Comparison of ENCODE assay signal across 8 cellular contexts in genomic region chr17:39952665-39953470, GRCh38. TPM values are rescaled to one million over a fixed set of nuclear protein-coding genes. Genes with fewer than 3 reads are reported as not detected.
DNase-seq lines count a peak whose midpoint lies in the region; ATAC-seq and TF ChIP-seq lines count a peak whose summit lies in the region.

No MANE protein-coding gene starts in this region.

- peak overlapping the region; percentile 2 for H3K27ac ChIP-seq in AG04450 (ENCODE audit: low read depth, low read length)

- no peak for TF ChIP-seq CTCF in AG04450 (IDR thresholded peaks at IDR 0.05; ENCODE audit: low read depth, low read length)
- no peak for TF ChIP-seq CTCF in choroid plexus epithelial cell (conservative IDR thresholded peaks at IDR 0.05; ENCODE audit: low read depth, low read length)

- no peaks in the 10 kb centered on the region for H3K9me3 ChIP-seq in AG04450 (ENCODE audit: control insufficient read depth, insufficient read depth, low read length)

- CTCF ChIA-PET in AG04450 (lab: Charles Lee), result interaction anchor here (0.9 kb wide), 1 partner anchor 28 kb away, joined by 9 read pairs; the partner anchor contains the start of gene PSMD3

- POLR2A ChIA-PET in AG04450 (lab: Yijun Ruan, JAX), result interaction anchor here (0.7 to 2.9 kb wide), 2 partner anchors 27 to 28 kb away, joined by 6 to 13 read pairs; partner anchors contain the start of gene PSMD3

- peaks cover 10% of the 10 kb centered on the region for H3K27me3 ChIP-seq in AG04450 (ENCODE audit: control insufficient read depth, insufficient read depth, low read length)

- ATAC-seq in GM18907 (IDR thresholded peaks at IDR 0.05; ENCODE audit: unreplicated experiment) (peak; percentile 67), HG03139 (IDR thresholded peaks at IDR 0.05; ENCODE audit: unreplicated experiment) (peak; percentile 67)

- H3K4me3 ChIP-seq in AG04450 (ENCODE audit: low read depth, low read length), result peak overlapping the region; percentile 57
- H3K4me3 ChIP-seq in choroid plexus epithelial cell (ENCODE audit: low read depth, low read length), result peak overlapping the region; percentile 48

- peak; percentile 82 for DNase-seq in AG04450 (ENCODE audit: low read depth, low spot score)
- peak; percentile 87 to 96 for DNase-seq in NCI-H446 (lab: John Stamatoyannopoulos, UW)
- peak; percentile 81 to 91 for DNase-seq in activated CD4-positive, alpha-beta T cell treated with anti-CD3 and anti-CD28 coated beads for 24 hours (ENCODE audit: low read depth in 2 of 2)
- peak; percentile 98 for DNase-seq in choroid plexus epithelial cell (ENCODE audit: low read depth)
- DNase-seq in kidney tubule cell (ENCODE audit: low spot score), result peak; percentile 96
- peak; percentile 85 to 88 for DNase-seq in stimulated activated CD4-positive, alpha-beta T cell treated with anti-CD3 and anti-CD28 coated beads, Interleukin-15, amount 100 ng/mL, for 48 hours (ENCODE audit: low read depth in 2 of 2)

RNA-seq across cellular contexts. Expression of gene GSDMA, which starts 9.9 kb away (rescaled TPM):
- polyA plus RNA-seq in AG04450 (2011; rRNA removed), result not detected in 2 replicates
- polyA minus RNA-seq in AG04450 (2011; rRNA and poly(A)+ RNA removed), result not detected in 2 replicates

RNA-seq across cellular contexts. Expression of gene LRRC3C, which starts 25.3 kb away (rescaled TPM):
- not detected in 2 replicates for polyA plus RNA-seq in AG04450 (2011; rRNA removed)
- not detected in 2 replicates for polyA minus RNA-seq in AG04450 (2011; rRNA and poly(A)+ RNA removed)

RNA-seq across cellular contexts. Expression of gene ORMDL3, which starts 25.5 kb away (rescaled TPM):
- polyA plus RNA-seq in AG04450 (2011; rRNA removed), result 45.6 and 76.0 TPM in 2 replicates
- polyA minus RNA-seq in AG04450 (2011; rRNA and poly(A)+ RNA removed), result 70.8 and 138 TPM in 2 replicates

RNA-seq across cellular contexts. Expression of gene PSMD3, which starts 27.7 kb away (rescaled TPM):
- polyA plus RNA-seq in AG04450 (2011; rRNA removed), result 62.6 and 81.6 TPM in 2 replicates
- 71.4 and 98.7 TPM in 2 replicates for polyA minus RNA-seq in AG04450 (2011; rRNA and poly(A)+ RNA removed)

RNA-seq across cellular contexts. Expression of gene GSDMB, which starts 34.4 kb away (rescaled TPM):
- polyA plus RNA-seq in AG04450 (2011; rRNA removed), result 5.0 and 5.3 TPM in 2 replicates
- polyA minus RNA-seq in AG04450 (2011; rRNA and poly(A)+ RNA removed), result 4.3 and 4.8 TPM in 2 replicates

Comparison
In these comparisons a context has a peak if more than half of its experiments do, and no peak if none do; other contexts are left out.
1. Peak in every context shown above with its lines: DNase-seq, ATAC-seq, H3K4me3 ChIP-seq and H3K27ac ChIP-seq.